Comparison of ENCODE assay signal across 12 cellular contexts in the genomic region with DNA sequence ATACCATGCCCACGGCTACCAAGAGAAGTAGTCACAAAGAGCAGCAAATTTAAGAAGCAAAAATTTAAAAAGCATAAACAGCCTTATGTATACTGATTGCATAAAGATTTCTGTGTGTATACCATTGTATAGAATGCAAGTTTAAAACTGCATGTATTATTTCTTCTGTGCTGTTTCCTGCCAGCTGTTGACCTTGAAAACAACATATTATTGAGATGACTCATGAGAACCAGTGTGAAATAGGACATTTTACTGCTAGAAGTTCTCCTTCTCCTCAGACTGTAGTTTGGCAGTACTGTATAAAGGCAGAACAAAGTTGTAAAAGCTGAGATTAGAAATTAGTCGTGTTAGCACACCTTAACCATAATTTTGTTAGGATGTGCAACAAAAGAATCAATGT. TPM values are rescaled to one million over a fixed set of nuclear protein-coding genes. Genes with fewer than 3 reads are reported as not detected.
DNase-seq lines count a peak whose midpoint lies in the region; ATAC-seq, FAIRE-seq and TF ChIP-seq lines count a peak whose summit lies in the region.
"Had no signal": no experiment of that assay in that cellular context is flagged by ENCODE, and none has a peak within 500 bp of the region (broad histone marks: within the 10 kb centered on the region; RNA-seq: fewer than 3 reads in every experiment).

No MANE protein-coding gene starts in this region.

- TF ChIP-seq CTCF in astrocyte (IDR thresholded peaks at IDR 0.05; ENCODE audit: insufficient read depth, low read depth, low read length) = no peak

- intact Hi-C loops in Right ventricle myocardium inferior (cut with DNase I) (no loop called here), cardiac septum (cut with DNase I) (no loop called here)

- H3K9me3 ChIP-seq in astrocyte (ENCODE audit: insufficient read depth, low read depth, low read length) = no peaks in the 10 kb centered on the region
- H3K9me3 ChIP-seq: psoas muscle had no signal

- peak overlapping the region; percentile 38 for H3K4me3 ChIP-seq in astrocyte (ENCODE audit: insufficient read depth, low read depth, low read length)
- H3K4me3 ChIP-seq: psoas muscle had no signal

- H3K9ac ChIP-seq in astrocyte (ENCODE audit: low read length) = peak overlapping the region; percentile 65

- no peaks in the 10 kb centered on the region for H3K27me3 Mint-ChIP-seq in astrocyte (ENCODE audit: low read depth, unreplicated experiment)

- H3K9me3 Mint-ChIP-seq in astrocyte (ENCODE audit: unreplicated experiment) = peaks cover 1% of the 10 kb centered on the region

- DNase-seq in Right ventricle myocardium inferior (ENCODE audit: missing footprints) (no peak), cardiac septum (ENCODE audit: low spot score) (no peak), astrocyte (ENCODE audit: low read depth) (peak; percentile 78), iris pigment epithelial cell (ENCODE audit: low read depth) (peak; percentile 90), G401 (ENCODE audit: low spot score) (no peak)
- DNase-seq: psoas muscle had no signal

- H3K27ac Mint-ChIP-seq in astrocyte (ENCODE audit: unreplicated experiment) = peak overlapping the region; percentile 67
- H3K27ac Mint-ChIP-seq: activated naive CD8-positive, alpha-beta T cell; B cell had no signal

- in situ Hi-C loops in G401 (cut with HindIII; ENCODE audit: low sequenced_read_pairs) = no loop called here

- peak; percentile 87 for FAIRE-seq in astrocyte (lab: Jason Lieb, UNC)

- H3K4me2 ChIP-seq in astrocyte (ENCODE audit: low read length) = peak overlapping the region; percentile 79

- H4K20me1 ChIP-seq in astrocyte (ENCODE audit: insufficient read depth, low read length) = no peaks in the 10 kb centered on the region

- no peaks in the 10 kb centered on the region for H3K36me3 ChIP-seq in astrocyte (ENCODE audit: insufficient read depth, low read length)

- no peak overlapping the region for H2AFZ ChIP-seq in astrocyte (ENCODE audit: low read depth, low read length)

- peaks cover 31% of the 10 kb centered on the region for H3K4me1 ChIP-seq in astrocyte (ENCODE audit: insufficient read depth, low read length)
- H3K4me1 ChIP-seq: psoas muscle had no signal

- no peaks in the 10 kb centered on the region for H3K27me3 ChIP-seq in astrocyte (ENCODE audit: insufficient read depth, low read length)

- peaks cover 23% of the 10 kb centered on the region for H3K4me1 Mint-ChIP-seq in astrocyte (ENCODE audit: low read depth, unreplicated experiment)
- H3K4me1 Mint-ChIP-seq: B cell had no signal

- H3K79me2 ChIP-seq in astrocyte (ENCODE audit: insufficient read depth, low read length) = no peaks in the 10 kb centered on the region

- ATAC-seq in Right ventricle myocardium inferior (peak; percentile 52), GM19395 (IDR thresholded peaks at IDR 0.05; ENCODE audit: unreplicated experiment) (no peak), HG03280 (IDR thresholded peaks at IDR 0.05; ENCODE audit: unreplicated experiment) (no peak), HG03520 (IDR thresholded peaks at IDR 0.05; ENCODE audit: unreplicated experiment) (no peak)

- H3K4me3 Mint-ChIP-seq in astrocyte (ENCODE audit: unreplicated experiment) = peak overlapping the region; percentile 20
- H3K4me3 Mint-ChIP-seq: activated naive CD8-positive, alpha-beta T cell; B cell had no signal

- peak overlapping the region; percentile 92 for H3K27ac ChIP-seq in astrocyte (ENCODE audit: low read depth, low read length)
- H3K27ac ChIP-seq: psoas muscle, VCaP had no signal

- no peaks in the 10 kb centered on the region for H3K36me3 Mint-ChIP-seq in astrocyte (ENCODE audit: low read depth, unreplicated experiment)
- H3K36me3 Mint-ChIP-seq: activated naive CD8-positive, alpha-beta T cell had no signal

RNA-seq across cellular contexts. Expression of gene SGCE, which starts 42.3 kb away (rescaled TPM):
- total RNA-seq in Right ventricle myocardium inferior (23.7 TPM), cardiac septum (27.7 TPM), astrocyte (33.4 and 38.3 TPM in 2 replicates)
- 7.0 and 12.8 TPM in 2 replicates for total RNA-seq in G401 (2014; rRNA removed; shearing (Covaris generic))

Comparison
In these comparisons a context has a peak if more than half of its experiments do, and no peak if none do; other contexts are left out.
1. DNase-seq: peak in astrocyte (single experiment) and iris pigment epithelial cell (single experiment); none in Right ventricle myocardium inferior (single experiment), cardiac septum (single experiment) and G401 (single experiment).